Comparison of ENCODE assay signal across 8 cellular contexts in the genomic region with DNA sequence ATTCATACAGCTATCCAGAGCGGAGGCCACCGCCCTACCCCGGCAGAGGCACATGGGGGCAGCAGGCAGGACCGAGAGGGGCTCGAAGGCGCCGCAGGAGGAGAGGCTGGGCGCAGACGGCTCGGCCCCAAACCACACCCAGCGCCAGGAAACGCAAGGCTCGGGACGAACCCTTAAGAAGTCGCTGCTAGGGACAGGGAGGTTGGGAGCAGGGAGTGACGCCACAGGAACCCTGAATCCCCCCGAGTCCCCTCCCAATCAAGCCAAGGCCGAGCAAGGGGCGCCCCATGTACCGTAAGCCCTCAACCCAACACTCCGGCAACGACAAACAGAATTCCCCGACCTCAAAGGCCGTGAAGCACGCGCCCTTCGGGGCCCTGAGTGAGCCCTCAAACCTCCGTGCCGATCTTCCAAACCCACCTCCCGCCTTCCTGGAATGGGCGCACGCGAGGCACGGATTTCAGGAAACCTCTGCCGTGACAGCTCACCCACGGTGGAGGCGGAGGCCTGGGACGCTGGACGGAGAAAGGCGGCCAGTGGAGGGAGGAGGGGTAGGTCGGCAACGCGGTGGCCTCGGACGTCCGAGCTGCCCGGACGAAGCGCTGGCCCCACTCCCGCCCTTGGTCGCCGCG. TPM values are rescaled to one million over a fixed set of nuclear protein-coding genes. Genes with fewer than 3 reads are reported as not detected.
A peak's percentile ranks its signal among the peaks of the same experiment; 100 is the strongest.
DNase-seq lines count a peak whose midpoint lies in the region; ATAC-seq and TF ChIP-seq lines count a peak whose summit lies in the region.

No MANE protein-coding gene starts in this region.

- peaks cover 42 to 64% (median 58%) of the 10 kb centered on the region in 4 donors for H3K4me1 ChIP-seq in esophagus muscularis mucosa

- intact Hi-C loops in activated CD4-positive, alpha-beta T cell treated with anti-CD3 and anti-CD28 coated beads, Interleukin-2, amount 10 ng/mL, durations not matched to agents 24 days and 14 days (cut with micrococcal nuclease): loop anchor here (10.0 kb wide), 2 partner anchors 412 to 562 kb away; partner anchors contain the start of genes LETM1 and NELFA
- intact Hi-C loops in esophagus muscularis mucosa (cut with DNase I): loop anchor here (5.0 to 10.0 kb wide), 4 partner anchors 51 to 548 kb away; partner anchors contain the start of genes GRK4, HAUS3, MXD4 and NOP14

- H3K4me1 Mint-ChIP-seq in activated CD4-positive, alpha-beta T cell treated with anti-CD3 and anti-CD28 coated beads, Interleukin-2, amount 10 ng/mL, durations not matched to agents 24 days and 14 days: peaks cover 55% of the 10 kb centered on the region
- peaks cover 38% of the 10 kb centered on the region for H3K4me1 Mint-ChIP-seq in osteocyte (ENCODE audit: unreplicated experiment)

- H3K9me3 ChIP-seq in esophagus muscularis mucosa: no peaks in the 10 kb centered on the region

- H3K4me3 ChIP-seq in GM12865 (ENCODE audit: low read depth, low read length): peak overlapping the region; percentile 38
- peak overlapping the region; percentile 71 to 88 (median 72) for H3K4me3 ChIP-seq in esophagus muscularis mucosa

- no peak for TF ChIP-seq CTCF in GM12865 (IDR thresholded peaks at IDR 0.05; ENCODE audit: insufficient read depth, low read depth, low read length, missing control alignments)
- TF ChIP-seq CTCF in esophagus muscularis mucosa (IDR thresholded peaks at IDR 0.05): no peak
- no peak for TF ChIP-seq CTCF in osteocyte (IDR thresholded peaks at IDR 0.05)

- DNase-seq in GM12865 (ENCODE audit: low read depth) (peak; percentile 47), esophagus muscularis mucosa (ENCODE audit: extremely low spot score) (no peak), osteocyte (ENCODE audit: extremely low spot score, unreplicated experiment) (no peak), AML-193 (lab: John Stamatoyannopoulos, UW) (no peak), globus pallidus (ENCODE audit: low spot score) (no peak)
- peak; percentile 71 for DNase-seq in activated CD4-positive, alpha-beta T cell treated with anti-CD3 and anti-CD28 coated beads, Interleukin-2, amount 10 ng/mL, durations not matched to agents 24 days and 14 days
- no peak for DNase-seq in activated CD4-positive, CD25-positive, alpha-beta regulatory T cell (lab: John Stamatoyannopoulos, UW)

- peak overlapping the region in 3 of 4 donors; percentile 42 to 51 (median 47) for H3K27ac ChIP-seq in esophagus muscularis mucosa (replicated peaks in 1 of 4)

- H3K9me3 Mint-ChIP-seq in activated CD4-positive, alpha-beta T cell treated with anti-CD3 and anti-CD28 coated beads, Interleukin-2, amount 10 ng/mL, durations not matched to agents 24 days and 14 days: no peaks in the 10 kb centered on the region
- no peaks in the 10 kb centered on the region for H3K9me3 Mint-ChIP-seq in osteocyte (ENCODE audit: unreplicated experiment)

- peaks cover 49% of the 10 kb centered on the region for H3K27me3 Mint-ChIP-seq in activated CD4-positive, alpha-beta T cell treated with anti-CD3 and anti-CD28 coated beads, Interleukin-2, amount 10 ng/mL, durations not matched to agents 24 days and 14 days
- peaks cover 50% of the 10 kb centered on the region for H3K27me3 Mint-ChIP-seq in osteocyte (ENCODE audit: unreplicated experiment)

- H3K27me3 ChIP-seq in esophagus muscularis mucosa: peaks cover 0 to 47% (median 2%) of the 10 kb centered on the region in 4 donors

- H3K27ac Mint-ChIP-seq in activated CD4-positive, alpha-beta T cell treated with anti-CD3 and anti-CD28 coated beads, Interleukin-2, amount 10 ng/mL, durations not matched to agents 24 days and 14 days: no peak overlapping the region
- no peak overlapping the region for H3K27ac Mint-ChIP-seq in osteocyte (ENCODE audit: unreplicated experiment)

- H3K4me3 Mint-ChIP-seq in activated CD4-positive, alpha-beta T cell treated with anti-CD3 and anti-CD28 coated beads, Interleukin-2, amount 10 ng/mL, durations not matched to agents 24 days and 14 days: peak overlapping the region; percentile 72
- H3K4me3 Mint-ChIP-seq in osteocyte (ENCODE audit: unreplicated experiment): peak overlapping the region; percentile 52

- ATAC-seq in HG03097 (IDR thresholded peaks at IDR 0.05; ENCODE audit: low FRiP score, unreplicated experiment): no peak

- no peak for TF ChIP-seq EP300 in esophagus muscularis mucosa (IDR thresholded peaks at IDR 0.05)

- peaks cover 2% of the 10 kb centered on the region for H3K36me3 Mint-ChIP-seq in activated CD4-positive, alpha-beta T cell treated with anti-CD3 and anti-CD28 coated beads, Interleukin-2, amount 10 ng/mL, durations not matched to agents 24 days and 14 days (ENCODE audit: low read depth)
- H3K36me3 Mint-ChIP-seq in osteocyte (ENCODE audit: unreplicated experiment): peaks cover 2% of the 10 kb centered on the region

- H3K36me3 ChIP-seq in esophagus muscularis mucosa: no peaks in the 10 kb centered on the region

- no peak for TF ChIP-seq POLR2A in esophagus muscularis mucosa (IDR thresholded peaks at IDR 0.05; ENCODE audit: low read depth)

- 3% methylated on average over 5 of the region's 53 CpGs for WGBS in esophagus muscularis mucosa

RNA-seq across cellular contexts. Expression of gene ZFYVE28, which starts 1.8 kb away (rescaled TPM):
- total RNA-seq in activated CD4-positive, alpha-beta T cell treated with anti-CD3 and anti-CD28 coated beads, Interleukin-2, amount 10 ng/mL, durations not matched to agents 24 days and 14 days: 4.4 and 4.7 TPM in 2 replicates
- total RNA-seq in esophagus muscularis mucosa: 10 to 100 TPM in 2 of 4 donors, 1 to 10 TPM in 2; 4.5 to 13.4 (median 8.4) TPM
- total RNA-seq in osteocyte: 3.3 and 3.4 TPM in 2 replicates

RNA-seq across cellular contexts. Expression of gene CFAP99, which starts 2.1 kb away (rescaled TPM):
- not detected in 2 replicates for total RNA-seq in activated CD4-positive, alpha-beta T cell treated with anti-CD3 and anti-CD28 coated beads, Interleukin-2, amount 10 ng/mL, durations not matched to agents 24 days and 14 days
- 1 to 10 TPM in 1 of 4 donors, not detected in 3; 1.5 TPM for total RNA-seq in esophagus muscularis mucosa
- total RNA-seq in osteocyte: not detected in 2 replicates

RNA-seq across cellular contexts. Expression of gene RNF4, which starts 52.2 kb away (rescaled TPM):
- 94.8 and 95.4 TPM in 2 replicates for total RNA-seq in activated CD4-positive, alpha-beta T cell treated with anti-CD3 and anti-CD28 coated beads, Interleukin-2, amount 10 ng/mL, durations not matched to agents 24 days and 14 days
- total RNA-seq in esophagus muscularis mucosa: 10 to 100 TPM; 33.2 to 49.0 (median 40.7) TPM
- total RNA-seq in osteocyte: 57.6 and 63.4 TPM in 2 replicates

Comparison
In these comparisons a context has a peak if more than half of its experiments do, and no peak if none do; other contexts are left out.
1. DNase-seq: peak in GM12865 (single experiment) and activated CD4-positive, alpha-beta T cell treated with anti-CD3 and anti-CD28 coated beads, Interleukin-2, amount 10 ng/mL, durations not matched to agents 24 days and 14 days (single experiment); none in esophagus muscularis mucosa (single experiment), osteocyte (single experiment), AML-193 (0 of 2), globus pallidus (single experiment) and activated CD4-positive, CD25-positive, alpha-beta regulatory T cell (0 of 4).